10 cellular contexts compared by ENCODE assay signal in genomic region chr3:23830869-23831484, GRCh38. TPM values are rescaled to one million over a fixed set of nuclear protein-coding genes. Genes with fewer than 3 reads are reported as not detected.
DNase-seq lines count a peak whose midpoint lies in the region; ATAC-seq and TF ChIP-seq lines count a peak whose summit lies in the region.
"Had no signal": no experiment of that assay in that cellular context is flagged by ENCODE, and none has a peak within 500 bp of the region (broad histone marks: within the 10 kb centered on the region; RNA-seq: fewer than 3 reads in every experiment).

No MANE protein-coding gene starts in this region.

- H3K4me1 ChIP-seq in gastrocnemius medialis: peaks cover 42 to 50% of the 10 kb centered on the region in 2 donors

- no peak for TF ChIP-seq POLR2A in gastrocnemius medialis (IDR thresholded peaks at IDR 0.05)

- no peaks in the 10 kb centered on the region for H3K36me3 ChIP-seq in gastrocnemius medialis
- H3K36me3 ChIP-seq: WERI-Rb-1 had no signal

- H3K4me3 ChIP-seq in gastrocnemius medialis: no peak overlapping the region

- TF ChIP-seq CTCF in gastrocnemius medialis (IDR thresholded peaks at IDR 0.05 in 4 of 5, conservative IDR thresholded peaks at IDR 0.05 in 1 of 5): no peak

- no peak overlapping the region for H3K27ac ChIP-seq in gastrocnemius medialis
- H3K27ac ChIP-seq: WERI-Rb-1 had no signal

- in situ Hi-C loops in gastrocnemius medialis (cut with MboI; ENCODE audit: low sequenced_read_pairs in 4 of 4): no loop called here

- no peak for DNase-seq in ecto neural progenitor cell (ENCODE audit: low spot score)
- no peak for DNase-seq in gastrocnemius medialis
- DNase-seq in activated naive CD4-positive, alpha-beta T cell (lab: John Stamatoyannopoulos, UW): no peak
- DNase-seq in NCI-H1436 treated with DMSO at 0.1 percent for 48 hours (lab: John Stamatoyannopoulos, UW): no peak
- DNase-seq: mesenchymal stem cell, WERI-Rb-1 had no signal

- intact Hi-C loops in gastrocnemius medialis (cut with DNase I; ENCODE audit: low total_unique reads): no loop called here

- ATAC-seq in GM18519 (IDR thresholded peaks at IDR 0.05; ENCODE audit: low FRiP score, unreplicated experiment) (peak; percentile 85), GM21528 (IDR thresholded peaks at IDR 0.05; ENCODE audit: low FRiP score, unreplicated experiment) (peak; percentile 85), HG03354 (IDR thresholded peaks at IDR 0.05; ENCODE audit: poor library complexity, severe bottlenecking, unreplicated experiment) (peak; percentile 85), esophagus mucosa (peak; percentile 85), gastrocnemius medialis (no peak)

- no peaks in the 10 kb centered on the region for H3K9me3 ChIP-seq in gastrocnemius medialis

- no peaks in the 10 kb centered on the region for H3K27me3 ChIP-seq in gastrocnemius medialis

RNA-seq across cellular contexts. Expression of gene UBE2E1, which starts 25.2 kb away (rescaled TPM):
- total RNA-seq in esophagus mucosa (96.6 TPM), gastrocnemius medialis (100 to 1,000 TPM in 2 of 4 donors, 10 to 100 TPM in 2; 54.8 to 153 (median 109) TPM)

Comparison
In these comparisons a context has a peak if more than half of its experiments do, and no peak if none do; other contexts are left out.
1. ATAC-seq: peak in GM18519 (single experiment), GM21528 (single experiment), HG03354 (single experiment) and esophagus mucosa (single experiment); none in gastrocnemius medialis (0 of 2).